In the genomic region with DNA sequence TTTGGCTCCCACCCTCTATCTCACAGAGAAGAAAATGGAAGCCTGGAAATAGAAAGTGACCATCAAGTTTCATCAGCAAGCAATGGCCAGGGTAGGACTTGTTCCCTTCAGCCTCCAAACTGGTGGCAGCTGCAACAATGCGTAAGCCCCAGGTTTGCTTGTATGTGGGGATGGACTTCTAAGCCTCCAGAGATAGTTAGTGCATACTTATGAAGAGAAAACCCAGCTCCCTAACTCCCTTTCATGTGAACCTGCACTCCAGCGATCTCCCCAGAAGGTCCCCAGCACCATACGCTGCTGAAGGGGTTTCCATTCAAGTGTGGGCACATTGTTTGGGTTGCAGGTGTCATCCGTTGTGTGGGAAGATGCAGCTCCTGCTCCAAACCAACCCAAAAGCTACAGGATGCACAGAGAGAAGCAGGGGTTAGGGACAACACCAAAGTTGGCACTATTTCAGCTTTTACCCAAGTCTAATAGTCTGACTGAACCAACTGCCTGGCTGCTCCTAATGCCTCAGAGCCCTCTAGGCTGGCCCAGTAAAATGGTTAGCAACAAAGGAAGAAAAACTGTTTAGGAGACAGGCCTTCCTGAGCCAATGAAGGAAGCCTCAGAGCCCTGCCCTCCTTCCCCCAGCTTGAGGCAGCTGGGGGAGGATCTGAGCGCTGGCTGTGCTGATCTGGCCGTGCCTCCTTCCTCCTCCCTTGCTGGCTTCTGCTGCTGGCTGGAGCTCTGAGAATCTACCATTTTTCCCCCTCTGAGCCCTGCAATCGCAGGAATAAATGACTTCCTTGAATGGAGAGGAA, we compare ENCODE assay signal across 1 cellular context.
TF ChIP-seq lines count a peak whose summit lies in the region.

No MANE protein-coding gene starts in this region.

TF ChIP-seq in K562, 482 proteins besides CTCF, POLR2A, EP300 and RAD21 (continued from another document):
- TF ChIP-seq, protein P1, sequence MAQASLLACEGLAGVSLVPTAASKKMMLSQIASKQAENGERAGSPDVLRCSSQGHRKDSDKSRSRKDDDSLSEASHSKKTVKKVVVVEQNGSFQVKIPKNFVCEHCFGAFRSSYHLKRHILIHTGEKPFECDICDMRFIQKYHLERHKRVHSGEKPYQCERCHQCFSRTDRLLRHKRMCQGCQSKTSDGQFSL (CRISPR knock-in tag; IDR thresholded peaks at IDR 0.05) = no peak
- TF ChIP-seq, protein P1 (tag; IDR thresholded peaks at IDR 0.05) = 0 out of 4 replicates have a peak, but pooled peaks of 1 of the 2 experiments have one; percentile 32
- TF ChIP-seq PHTF2 (CRISPR knock-in tag; IDR thresholded peaks at IDR 0.05) (no peak), ETV1 (tag; conservative IDR thresholded peaks at IDR 0.05; ENCODE audit: low read depth) (no peak), CREB1 (IDR thresholded peaks at IDR 0.05) (no peak), CREB1 (CRISPR knock-in tag; IDR thresholded peaks at IDR 0.05) (no peak), ZNF75A (CRISPR knock-in tag; IDR thresholded peaks at IDR 0.05) (no peak), NFYB (IDR thresholded peaks at IDR 0.05; ENCODE audit: extremely low read depth, insufficient read length) (no peak), MEF2A (IDR thresholded peaks at IDR 0.05; ENCODE audit: control insufficient read depth, low read depth, low read length) (no peak)
